Comparison of ENCODE assay signal across 1 cellular context in genomic region chr9:113401027-113401792, GRCh38.
TF ChIP-seq lines count a peak whose summit lies in the region.

TSS of gene ALAD (minus strand) at chr9:113401284. CDS start at chr9:113393559, 7,725 bp downstream.

TF ChIP-seq in HepG2, 621 proteins besides CTCF, POLR2A, EP300 and RAD21 (continued from another document and continues in another):
- TF ChIP-seq GLMP (CRISPR knock-in tag; IDR thresholded peaks at IDR 0.05; ENCODE audit: borderline replicate concordance): no peak
- TF ChIP-seq ZBTB10 (CRISPR knock-in tag; IDR thresholded peaks at IDR 0.05; ENCODE audit: borderline replicate concordance): 0 out of 2 replicates have a peak, but pooled peaks have one; percentile 53
- TF ChIP-seq AGO2 (optimal IDR thresholded peaks at IDR 0.05; ENCODE audit: low read depth, low read length): no peak
- TF ChIP-seq GZF1 (CRISPR knock-in tag; IDR thresholded peaks at IDR 0.05): no peak
- TF ChIP-seq, protein P1, sequence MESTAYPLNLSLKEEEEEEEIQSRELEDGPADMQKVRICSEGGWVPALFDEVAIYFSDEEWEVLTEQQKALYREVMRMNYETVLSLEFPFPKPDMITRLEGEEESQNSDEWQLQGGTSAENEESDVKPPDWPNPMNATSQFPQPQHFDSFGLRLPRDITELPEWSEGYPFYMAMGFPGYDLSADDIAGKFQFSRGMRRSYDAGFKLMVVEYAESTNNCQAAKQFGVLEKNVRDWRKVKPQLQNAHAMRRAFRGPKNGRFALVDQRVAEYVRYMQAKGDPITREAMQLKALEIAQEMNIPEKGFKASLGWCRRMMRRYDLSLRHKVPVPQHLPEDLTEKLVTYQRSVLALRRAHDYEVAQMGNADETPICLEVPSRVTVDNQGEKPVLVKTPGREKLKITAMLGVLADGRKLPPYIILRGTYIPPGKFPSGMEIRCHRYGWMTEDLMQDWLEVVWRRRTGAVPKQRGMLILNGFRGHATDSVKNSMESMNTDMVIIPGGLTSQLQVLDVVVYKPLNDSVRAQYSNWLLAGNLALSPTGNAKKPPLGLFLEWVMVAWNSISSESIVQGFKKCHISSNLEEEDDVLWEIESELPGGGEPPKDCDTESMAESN (CRISPR knock-in tag; conservative IDR thresholded peaks at IDR 0.05): peak; percentile 89
- TF ChIP-seq, protein P2, sequence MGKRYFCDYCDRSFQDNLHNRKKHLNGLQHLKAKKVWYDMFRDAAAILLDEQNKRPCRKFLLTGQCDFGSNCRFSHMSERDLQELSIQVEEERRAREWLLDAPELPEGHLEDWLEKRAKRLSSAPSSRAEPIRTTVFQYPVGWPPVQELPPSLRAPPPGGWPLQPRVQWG (CRISPR knock-in tag; IDR thresholded peaks at IDR 0.05; ENCODE audit: borderline replicate concordance, low read depth): no peak
- peak; percentile 78; the same call in 1 of the 2 replicates for TF ChIP-seq HIVEP1 (CRISPR knock-in tag; IDR thresholded peaks at IDR 0.05)
- TF ChIP-seq KDM4B (CRISPR knock-in tag; IDR thresholded peaks at IDR 0.05): no peak
- peak; percentile 89 for TF ChIP-seq POGZ (CRISPR knock-in tag; IDR thresholded peaks at IDR 0.05)
- TF ChIP-seq CHD2 (IDR thresholded peaks at IDR 0.05; ENCODE audit: low read depth, low read length): no peak
- TF ChIP-seq FOXJ3 (CRISPR knock-in tag; IDR thresholded peaks at IDR 0.05; ENCODE audit: borderline replicate concordance): peak; percentile 51; the same call in 1 of the 2 replicates
- TF ChIP-seq SMARCE1 (IDR thresholded peaks at IDR 0.05; ENCODE audit: borderline replicate concordance): no peak
- TF ChIP-seq ZNF414 (CRISPR knock-in tag; IDR thresholded peaks at IDR 0.05): no peak
- TF ChIP-seq SOX5 (CRISPR knock-in tag; IDR thresholded peaks at IDR 0.05; ENCODE audit: borderline replicate concordance): peak; percentile 60; the same call in 1 of the 2 replicates
- no peak for TF ChIP-seq HMG20A (CRISPR knock-in tag; IDR thresholded peaks at IDR 0.05; ENCODE audit: borderline replicate concordance)
- no peak for TF ChIP-seq ZFYVE20 (CRISPR knock-in tag; IDR thresholded peaks at IDR 0.05; ENCODE audit: borderline replicate concordance, low read depth)
- no peak for TF ChIP-seq SIX1 (CRISPR knock-in tag; IDR thresholded peaks at IDR 0.05; ENCODE audit: borderline replicate concordance)
- TF ChIP-seq ZNF354B (CRISPR knock-in tag; IDR thresholded peaks at IDR 0.05): no peak
- TF ChIP-seq SCMH1 (CRISPR knock-in tag; IDR thresholded peaks at IDR 0.05; ENCODE audit: borderline replicate concordance): no peak
- TF ChIP-seq, protein P3, sequence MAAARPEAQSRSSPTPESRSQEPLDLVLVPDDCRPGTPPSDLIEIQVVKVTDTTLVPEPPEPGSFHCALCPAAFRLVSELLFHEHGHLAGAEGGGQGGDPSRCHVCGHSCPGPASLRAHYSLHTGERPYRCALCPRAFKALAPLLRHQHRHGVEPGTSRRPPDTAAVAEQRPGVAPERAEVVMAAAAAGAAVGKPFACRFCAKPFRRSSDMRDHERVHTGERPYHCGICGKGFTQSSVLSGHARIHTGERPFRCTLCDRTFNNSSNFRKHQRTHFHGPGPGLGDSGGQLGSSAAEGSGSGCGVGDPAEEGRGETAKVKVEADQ (CRISPR knock-in tag; IDR thresholded peaks at IDR 0.05; ENCODE audit: borderline replicate concordance): no peak
- TF ChIP-seq ZKSCAN5 (CRISPR knock-in tag; IDR thresholded peaks at IDR 0.05): no peak
- TF ChIP-seq NR2F1 (CRISPR knock-in tag; IDR thresholded peaks at IDR 0.05): no peak
- no peak for TF ChIP-seq SKIL (CRISPR knock-in tag; IDR thresholded peaks at IDR 0.05; ENCODE audit: borderline replicate concordance)
- TF ChIP-seq ZNF317 (CRISPR knock-in tag; IDR thresholded peaks at IDR 0.05): peak; percentile 61
- TF ChIP-seq ZNF580 (CRISPR knock-in tag; IDR thresholded peaks at IDR 0.05; ENCODE audit: borderline replicate concordance, low read depth): peak; percentile 89
- TF ChIP-seq NR3C1 (CRISPR knock-in tag; IDR thresholded peaks at IDR 0.05): no peak
- TF ChIP-seq IKZF5 (CRISPR knock-in tag; IDR thresholded peaks at IDR 0.05): peak; percentile 61; the same call in 1 of the 2 replicates
- peak; percentile 60; the same call in 1 of the 2 replicates for TF ChIP-seq WIZ (CRISPR knock-in tag; IDR thresholded peaks at IDR 0.05)
- peak; percentile 97 for TF ChIP-seq PATZ1 (CRISPR knock-in tag; IDR thresholded peaks at IDR 0.05)
- peak; percentile 90 for TF ChIP-seq ERF (CRISPR knock-in tag; IDR thresholded peaks at IDR 0.05)
- TF ChIP-seq PBX3 (CRISPR knock-in tag; IDR thresholded peaks at IDR 0.05; ENCODE audit: borderline replicate concordance): no peak
- TF ChIP-seq FOXM1 (CRISPR knock-in tag; IDR thresholded peaks at IDR 0.05): no peak
- TF ChIP-seq NCOR1 (IDR thresholded peaks at IDR 0.05; ENCODE audit: borderline replicate concordance, low read length): no peak; the same call in 1 of the 2 replicates
- TF ChIP-seq, protein P4, sequence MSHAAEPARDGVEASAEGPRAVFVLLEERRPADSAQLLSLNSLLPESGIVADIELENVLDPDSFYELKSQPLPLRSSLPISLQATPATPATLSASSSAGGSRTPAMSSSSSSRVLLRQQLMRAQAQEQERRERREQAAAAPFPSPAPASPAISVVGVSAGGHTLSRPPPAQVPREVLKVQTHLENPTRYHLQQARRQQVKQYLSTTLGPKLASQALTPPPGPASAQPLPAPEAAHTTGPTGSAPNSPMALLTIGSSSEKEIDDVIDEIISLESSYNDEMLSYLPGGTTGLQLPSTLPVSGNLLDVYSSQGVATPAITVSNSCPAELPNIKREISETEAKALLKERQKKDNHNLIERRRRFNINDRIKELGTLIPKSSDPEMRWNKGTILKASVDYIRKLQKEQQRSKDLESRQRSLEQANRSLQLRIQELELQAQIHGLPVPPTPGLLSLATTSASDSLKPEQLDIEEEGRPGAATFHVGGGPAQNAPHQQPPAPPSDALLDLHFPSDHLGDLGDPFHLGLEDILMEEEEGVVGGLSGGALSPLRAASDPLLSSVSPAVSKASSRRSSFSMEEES (CRISPR knock-in tag; IDR thresholded peaks at IDR 0.05): 0 out of 2 replicates have a peak, but pooled peaks have one; percentile 45
- no peak for TF ChIP-seq ZNF136 (CRISPR knock-in tag; IDR thresholded peaks at IDR 0.05; ENCODE audit: low read depth)
- TF ChIP-seq, protein P5, sequence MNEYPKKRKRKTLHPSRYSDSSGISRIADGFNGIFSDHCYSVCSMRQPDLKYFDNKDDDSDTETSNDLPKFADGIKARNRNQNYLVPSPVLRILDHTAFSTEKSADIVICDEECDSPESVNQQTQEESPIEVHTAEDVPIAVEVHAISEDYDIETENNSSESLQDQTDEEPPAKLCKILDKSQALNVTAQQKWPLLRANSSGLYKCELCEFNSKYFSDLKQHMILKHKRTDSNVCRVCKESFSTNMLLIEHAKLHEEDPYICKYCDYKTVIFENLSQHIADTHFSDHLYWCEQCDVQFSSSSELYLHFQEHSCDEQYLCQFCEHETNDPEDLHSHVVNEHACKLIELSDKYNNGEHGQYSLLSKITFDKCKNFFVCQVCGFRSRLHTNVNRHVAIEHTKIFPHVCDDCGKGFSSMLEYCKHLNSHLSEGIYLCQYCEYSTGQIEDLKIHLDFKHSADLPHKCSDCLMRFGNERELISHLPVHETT (CRISPR knock-in tag; conservative IDR thresholded peaks at IDR 0.05): no peak
- TF ChIP-seq BRD4 (CRISPR knock-in tag; IDR thresholded peaks at IDR 0.05): peak; percentile 71; the same call in 1 of the 2 replicates
- TF ChIP-seq, protein P6, sequence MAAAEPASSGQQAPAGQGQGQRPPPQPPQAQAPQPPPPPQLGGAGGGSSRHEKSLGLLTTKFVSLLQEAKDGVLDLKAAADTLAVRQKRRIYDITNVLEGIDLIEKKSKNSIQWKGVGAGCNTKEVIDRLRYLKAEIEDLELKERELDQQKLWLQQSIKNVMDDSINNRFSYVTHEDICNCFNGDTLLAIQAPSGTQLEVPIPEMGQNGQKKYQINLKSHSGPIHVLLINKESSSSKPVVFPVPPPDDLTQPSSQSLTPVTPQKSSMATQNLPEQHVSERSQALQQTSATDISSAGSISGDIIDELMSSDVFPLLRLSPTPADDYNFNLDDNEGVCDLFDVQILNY (CRISPR knock-in tag; conservative IDR thresholded peaks at IDR 0.05): no peak
- TF ChIP-seq ISX (CRISPR knock-in tag; conservative IDR thresholded peaks at IDR 0.05): no peak
- no peak for TF ChIP-seq NR2F2 (IDR thresholded peaks at IDR 0.05; ENCODE audit: borderline replicate concordance, low read depth)
- TF ChIP-seq CCAR2 (optimal IDR thresholded peaks at IDR 0.05; ENCODE audit: low read depth, low read length): peak; percentile 45
- TF ChIP-seq ZNF558 (CRISPR knock-in tag; IDR thresholded peaks at IDR 0.05; ENCODE audit: borderline replicate concordance): 0 out of 2 replicates have a peak, but pooled peaks have one; percentile 77
- no peak for TF ChIP-seq EZH2 (conservative IDR thresholded peaks at IDR 0.05; ENCODE audit: low read depth, low read length)
